Comparison of ENCODE assay signal across 15 cellular contexts in the genomic region with DNA sequence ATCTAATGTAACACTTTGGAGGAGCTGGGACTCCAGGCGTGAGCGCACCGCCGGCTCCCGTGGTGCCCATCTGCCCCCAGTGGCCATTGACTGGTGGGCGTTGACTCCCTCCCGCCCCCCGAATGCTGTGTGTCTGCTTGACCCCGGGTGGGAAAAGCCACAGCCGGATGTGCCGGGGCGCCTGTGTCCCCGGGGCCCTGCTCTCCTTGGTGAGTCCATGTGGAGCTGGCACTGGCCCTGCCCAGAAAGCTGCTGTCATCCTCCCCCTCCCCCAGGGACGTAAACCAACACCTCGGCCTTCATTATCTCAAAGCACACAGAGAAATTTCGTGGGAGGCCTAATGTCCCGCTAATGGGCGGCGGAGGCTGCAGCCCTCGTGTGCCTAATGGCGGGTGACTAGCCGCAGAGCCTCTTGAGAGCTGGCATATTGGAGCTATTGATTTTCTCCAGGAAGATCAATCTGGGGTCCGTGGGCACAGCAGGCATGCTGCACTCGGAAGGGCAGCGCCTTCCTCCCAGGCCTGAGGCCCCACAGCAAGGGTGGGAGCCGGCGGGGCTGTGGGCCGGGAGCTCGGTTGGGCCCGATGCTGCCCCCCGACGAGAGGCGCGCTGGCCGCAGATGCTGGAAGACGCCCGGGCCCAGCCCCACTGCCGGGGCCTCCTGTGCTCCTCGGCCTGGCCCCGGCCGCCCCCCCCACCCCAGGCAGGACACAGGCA. TPM values are rescaled to one million over a fixed set of nuclear protein-coding genes. Genes with fewer than 3 reads are reported as not detected.
DNase-seq lines count a peak whose midpoint lies in the region; FAIRE-seq and TF ChIP-seq lines count a peak whose summit lies in the region.
"Had no signal": no experiment of that assay in that cellular context is flagged by ENCODE, and none has a peak within 500 bp of the region (broad histone marks: within the 10 kb centered on the region; RNA-seq: fewer than 3 reads in every experiment).

No MANE protein-coding gene starts in this region.

- H2BK120ac ChIP-seq in H1 (replicated peaks; ENCODE audit: low read depth, low read length) = no peak overlapping the region

- H4K5ac ChIP-seq in H1 (ENCODE audit: insufficient read length, low read depth, low read length) = no peak overlapping the region

- TF ChIP-seq CTCF in H1 (IDR thresholded peaks at IDR 0.05; ENCODE audit: control extremely low read depth in 1 of 3, insufficient read depth in 1 of 3, low read depth in 1 of 3, low read length in 3 of 3) = peak in 2 of 3 experiments; percentile 28 to 45; a peak in 2 of 4 replicates
- no peak for TF ChIP-seq CTCF in stomach (IDR thresholded peaks at IDR 0.05)

- H3K4ac ChIP-seq in H1 (replicated peaks; ENCODE audit: insufficient read length, low read depth, low read length) = no peak overlapping the region

- H2AK5ac ChIP-seq in H1 (ENCODE audit: low read depth, low read length) = no peak overlapping the region

- no peak overlapping the region for H3K56ac ChIP-seq in H1 (replicated peaks; ENCODE audit: insufficient read length, low read depth, low read length)

- no peaks in the 10 kb centered on the region for H3K27me3 ChIP-seq in H1 (replicated peaks in 1 of 4; ENCODE audit: control insufficient read depth in 3 of 4, extremely low read depth in 1 of 4, insufficient read depth in 3 of 4, low read length in 3 of 4)
- H3K27me3 ChIP-seq in stomach = peaks cover 0 to 4% (median 0%) of the 10 kb centered on the region in 3 donors

- H3K27ac ChIP-seq in H1 (ENCODE audit: low read depth, low read length) = no peak overlapping the region
- no peak overlapping the region for H3K27ac ChIP-seq in stomach
- H3K27ac ChIP-seq: C4-2B had no signal

- no peaks in the 10 kb centered on the region for H3K79me1 ChIP-seq in H1 (ENCODE audit: low read depth, low read length)

- peak overlapping the region; percentile 84 for H4K8ac ChIP-seq in H1 (ENCODE audit: extremely low read depth, insufficient read depth, low read length)

- POLR2A ChIA-PET in H1 (lab: Charles Lee; ENCODE audit: partially characterized antibody) = interaction anchor here (0.7 to 4.3 kb wide), 6 partner anchors 12 to 95 kb away, joined by 3 to 22 read pairs (median 4); partner anchors contain the start of gene UNKL

- H3K23ac ChIP-seq in H1 (ENCODE audit: insufficient read length) = no peak overlapping the region

- H2BK12ac ChIP-seq in H1 (ENCODE audit: low read depth, low read length) = 0 out of 2 replicates have a peak overlapping the region, but pooled peaks have one; percentile 7

- TF ChIP-seq POLR2A in H1 (IDR thresholded peaks at IDR 0.05; ENCODE audit: control extremely low read depth in 1 of 2, low read depth in 2 of 2, low read length in 2 of 2) = no peak
- no peak for TF ChIP-seq POLR2A in stomach (IDR thresholded peaks at IDR 0.05)

- FAIRE-seq in H1 (lab: Jason Lieb, UNC) = no peak
- FAIRE-seq: bronchial epithelial cell had no signal

- 92% methylated on average over 33 of the region's 41 CpGs; no CpG with 5 or more reads in 1 of the 2 experiments for WGBS in H1 (ENCODE audit: extremely low coverage in 1 of 2, insufficient coverage in 1 of 2, insufficient read length in 1 of 2, insufficient replicate concordance in 2 of 2, low coverage in 1 of 2, low lambda C conversion rate in 2 of 2, missing lambda C conversion rate in 1 of 2), 2 experiments
- 63 to 78% (median 69%) methylated on average over 15 to 41 of the region's 41 CpGs for WGBS in stomach, 5 donors

- no peaks in the 10 kb centered on the region for H3K79me2 ChIP-seq in H1 (ENCODE audit: control insufficient read depth in 1 of 2, insufficient read depth in 2 of 2, low read length in 2 of 2)

- H2BK15ac ChIP-seq in H1 (ENCODE audit: low read length) = no peak overlapping the region

- CTCF ChIA-PET in H1 (lab: Charles Lee; ENCODE audit: partially characterized antibody) = interaction anchor here (1.2 to 3.9 kb wide), 10 partner anchors 12 to 126 kb away, joined by 3 to 30 read pairs (median 4); partner anchors contain the start of gene CCDC154

- H3K4me3 ChIP-seq in H1 (ENCODE audit: extremely low read depth in 1 of 4, insufficient read depth in 2 of 4, low read depth in 3 of 4, low read length in 4 of 4) = no peak overlapping the region
- H3K4me3 ChIP-seq in stomach = no peak overlapping the region

- no peak for TF ChIP-seq EP300 in H1 (IDR thresholded peaks at IDR 0.05; ENCODE audit: borderline replicate concordance in 1 of 2, low read depth in 2 of 2, low read length in 2 of 2)
- TF ChIP-seq EP300 in stomach (IDR thresholded peaks at IDR 0.05) = no peak

- H2BK5ac ChIP-seq in H1 (ENCODE audit: low read depth, low read length) = peak overlapping the region; percentile 60; the same call in 1 of the 2 replicates

- no peaks in the 10 kb centered on the region for H3K23me2 ChIP-seq in H1 (ENCODE audit: low read depth, low read length)

- no peak overlapping the region for H3K18ac ChIP-seq in H1 (ENCODE audit: extremely low read depth, low read length)

- no peak overlapping the region for H2BK20ac ChIP-seq in H1 (ENCODE audit: low read length)

- peak in 1 of 2 experiments; percentile 24; a peak in 1 of 4 replicates for TF ChIP-seq RAD21 in H1 (IDR thresholded peaks at IDR 0.05 in 1 of 2, conservative IDR thresholded peaks at IDR 0.05 in 1 of 2; ENCODE audit: low read depth in 2 of 2, low read length in 2 of 2)

- H3K36me3 ChIP-seq in H1 (ENCODE audit: control insufficient read depth in 2 of 4, insufficient read depth in 4 of 4, low read length in 3 of 4) (no peaks in the 10 kb centered on the region), stomach (no peaks in the 10 kb centered on the region)

- H3K14ac ChIP-seq in H1 (ENCODE audit: insufficient read length) = no peak overlapping the region

- H2AFZ ChIP-seq in H1 (ENCODE audit: low read length) = no peak overlapping the region

- DNase-seq in DMS153 (lab: John Stamatoyannopoulos, UW) (peak; percentile 56), NCI-H1092 (lab: John Stamatoyannopoulos, UW) (peak; percentile 86), H1 (ENCODE audit: low read depth in 1 of 2, low spot score in 2 of 2) (peak in 1 of 2 experiments; percentile 50), stomach (no peak), CD1c-positive myeloid dendritic cell (ENCODE audit: extremely low spot score) (no peak)
- DNase-seq in stimulated activated naive CD4-positive, alpha-beta T cell treated with Interleukin-2 at 50 U/mL for 16 hours (lab: John Stamatoyannopoulos, UW) = no peak
- DNase-seq: activated CD4-positive, alpha-beta T cell treated with anti-CD3 and anti-CD28 coated beads, Interleukin-2, amount 50 U/mL, for 4 hours; activated effector memory CD4-positive, alpha-beta T cell treated with Interleukin-2 at 50 U/mL for 16 hours; naive thymus-derived CD8-positive, alpha-beta T cell; NCI-H1048; OCI-M1; T-helper 1 cell had no signal

- H3K9me3 ChIP-seq in H1 (ENCODE audit: insufficient read depth in 2 of 2, low read depth in 1 of 2, low read length in 1 of 2) (no peaks in the 10 kb centered on the region), stomach (no peaks in the 10 kb centered on the region)

- H3K4me1 ChIP-seq in H1 (replicated peaks in 1 of 4; ENCODE audit: control insufficient read depth in 3 of 4, insufficient read depth in 4 of 4, low read length in 3 of 4) = no peaks in the 10 kb centered on the region; a peak in 2 of 7 replicates
- peaks cover 16 to 40% (median 37%) of the 10 kb centered on the region in 4 donors for H3K4me1 ChIP-seq in stomach

- intact Hi-C loops in stomach (cut with DNase I; ENCODE audit: low total_unique reads) = no loop called here

- no peak overlapping the region for H3K9ac ChIP-seq in H1 (replicated peaks in 1 of 4; ENCODE audit: extremely low read depth in 1 of 4, low read depth in 3 of 4, low read length in 3 of 4)

- no peaks in the 10 kb centered on the region for H4K20me1 ChIP-seq in H1 (replicated peaks in 1 of 2; ENCODE audit: control insufficient read depth in 1 of 2, insufficient read depth in 2 of 2, low read length in 2 of 2)

- no peak overlapping the region for H3K4me2 ChIP-seq in H1 (ENCODE audit: insufficient read depth in 1 of 2, low read depth in 2 of 2, low read length in 2 of 2)

- H4K91ac ChIP-seq in H1 (replicated peaks; ENCODE audit: insufficient read length, low read length) = no peak overlapping the region

RNA-seq across cellular contexts. Expression of gene PERCC1, which starts 4.0 kb away (rescaled TPM):
- not detected in 2 replicates for total RNA-seq in H1 (2021; fragmentation: NEBNext Ultra II Directional; extraction: Animal tissue kit (Norgen Biotek cat#: 25700))
- polyA plus RNA-seq in H1 (2011; rRNA removed) (not detected in 2 replicates), stomach (1 to 10 TPM in 1 of 3 donors, not detected in 2; 3.3 TPM)
- not detected for polyA plus RNA-seq in H1 (2011; cell fraction: cytosol; rRNA removed)
- polyA plus RNA-seq in H1 (2011; cell fraction: nucleus; rRNA removed) = not detected
- not detected in 4 replicates for polyA plus RNA-seq in H1 (2012, experiment 1 of 2)
- polyA plus RNA-seq in H1 (2012, experiment 2 of 2) = not detected
- polyA plus RNA-seq in H1 (2013, experiment 1 of 2) = not detected
- polyA plus RNA-seq in H1 (2013, experiment 2 of 2) = not detected
- not detected in 2 replicates for polyA minus RNA-seq in H1 (2011; rRNA and poly(A)+ RNA removed)
- polyA minus RNA-seq in H1 (2011; cell fraction: cytosol; rRNA and poly(A)+ RNA removed) = not detected
- not detected for polyA minus RNA-seq in H1 (2011; cell fraction: nucleus; rRNA and poly(A)+ RNA removed)
- 10 to 100 TPM in 1 of 5 donors, 1 to 10 TPM in 1, not detected in 3; 2.0 to 21.4 TPM for total RNA-seq in stomach
- total RNA-seq: bronchial epithelial cell, HT1080 had no signal

RNA-seq across cellular contexts. Expression of gene UQCC4, which starts 6.3 kb away (rescaled TPM):
- 13.4 and 14.9 TPM in 2 replicates for total RNA-seq in H1 (2021; fragmentation: NEBNext Ultra II Directional; extraction: Animal tissue kit (Norgen Biotek cat#: 25700))
- 33.8 and 35.0 TPM in 2 replicates for polyA plus RNA-seq in H1 (2011; rRNA removed)
- 31.5 TPM for polyA plus RNA-seq in H1 (2011; cell fraction: cytosol; rRNA removed)
- 22.3 TPM for polyA plus RNA-seq in H1 (2011; cell fraction: nucleus; rRNA removed)
- 15.3 to 20.8 TPM (median 19.9 TPM) in 4 replicates for polyA plus RNA-seq in H1 (2012, experiment 1 of 2)
- 16.5 TPM for polyA plus RNA-seq in H1 (2012, experiment 2 of 2)
- 18.8 TPM for polyA plus RNA-seq in H1 (2013, experiment 1 of 2)
- 20.4 TPM for polyA plus RNA-seq in H1 (2013, experiment 2 of 2)
- polyA minus RNA-seq in H1 (2011; rRNA and poly(A)+ RNA removed) = 7.0 and 7.6 TPM in 2 replicates
- polyA minus RNA-seq in H1 (2011; cell fraction: cytosol; rRNA and poly(A)+ RNA removed) = 8.1 TPM
- 13.3 TPM for polyA minus RNA-seq in H1 (2011; cell fraction: nucleus; rRNA and poly(A)+ RNA removed)
- 10 to 100 TPM in 2 of 5 donors, 1 to 10 TPM in 1, not detected in 2; 3.3 to 21.1 (median 16.3) TPM for total RNA-seq in stomach
- polyA plus RNA-seq in stomach = 10 to 100 TPM; 21.0 to 22.8 (median 21.2) TPM

RNA-seq across cellular contexts. Expression of gene UNKL, which starts 12.4 kb away (rescaled TPM):
- total RNA-seq in H1 (2021; fragmentation: NEBNext Ultra II Directional; extraction: Animal tissue kit (Norgen Biotek cat#: 25700)) = 31.8 and 32.1 TPM in 2 replicates
- 25.1 and 32.0 TPM in 2 replicates for polyA plus RNA-seq in H1 (2011; rRNA removed)
- 32.1 TPM for polyA plus RNA-seq in H1 (2011; cell fraction: cytosol; rRNA removed)
- 126 TPM for polyA plus RNA-seq in H1 (2011; cell fraction: nucleus; rRNA removed)
- polyA plus RNA-seq in H1 (2012, experiment 1 of 2) = 11.6 to 23.0 TPM (median 17.3 TPM) in 4 replicates
- 8.4 TPM for polyA plus RNA-seq in H1 (2012, experiment 2 of 2)
- 15.8 TPM for polyA plus RNA-seq in H1 (2013, experiment 1 of 2)
- 13.7 TPM for polyA plus RNA-seq in H1 (2013, experiment 2 of 2)
- 7.3 and 13.6 TPM in 2 replicates for polyA minus RNA-seq in H1 (2011; rRNA and poly(A)+ RNA removed)
- 30.1 TPM for polyA minus RNA-seq in H1 (2011; cell fraction: cytosol; rRNA and poly(A)+ RNA removed)
- polyA minus RNA-seq in H1 (2011; cell fraction: nucleus; rRNA and poly(A)+ RNA removed) = 31.8 TPM
- 10 to 100 TPM; 13.6 to 75.0 (median 50.2) TPM for total RNA-seq in stomach
- 1 to 10 TPM; 4.8 to 5.5 (median 5.0) TPM for polyA plus RNA-seq in stomach

RNA-seq across cellular contexts. Expression of gene CCDC154, which starts 17.5 kb away (rescaled TPM):
- 0.88 and 1.3 TPM in 2 replicates for total RNA-seq in H1 (2021; fragmentation: NEBNext Ultra II Directional; extraction: Animal tissue kit (Norgen Biotek cat#: 25700))
- polyA plus RNA-seq in H1 (2011; rRNA removed) = 0.15 and 0.58 TPM in 2 replicates
- 0.56 TPM for polyA plus RNA-seq in H1 (2011; cell fraction: cytosol; rRNA removed)
- 2.4 TPM for polyA plus RNA-seq in H1 (2011; cell fraction: nucleus; rRNA removed)
- polyA plus RNA-seq in H1 (2012, experiment 1 of 2) = 0.43 to 1.3 TPM (median 0.79 TPM) in 4 replicates
- 0.05 TPM for polyA plus RNA-seq in H1 (2012, experiment 2 of 2)
- 0.16 TPM for polyA plus RNA-seq in H1 (2013, experiment 1 of 2)
- polyA plus RNA-seq in H1 (2013, experiment 2 of 2) = 0.13 TPM
- polyA minus RNA-seq in H1 (2011; rRNA and poly(A)+ RNA removed) = not detected in 2 replicates
- polyA minus RNA-seq in H1 (2011; cell fraction: cytosol; rRNA and poly(A)+ RNA removed) = not detected
- not detected for polyA minus RNA-seq in H1 (2011; cell fraction: nucleus; rRNA and poly(A)+ RNA removed)
- not detected for total RNA-seq in stomach
- 1 to 10 TPM in 2 of 3 donors, under 1 TPM in 1; 0.31 to 4.5 (median 3.1) TPM for polyA plus RNA-seq in stomach
- polyA plus RNA-seq: naive thymus-derived CD8-positive, alpha-beta T cell had no signal

RNA-seq across cellular contexts. Expression of gene CLCN7, which starts 47.9 kb away (rescaled TPM):
- total RNA-seq in H1 (2021; fragmentation: NEBNext Ultra II Directional; extraction: Animal tissue kit (Norgen Biotek cat#: 25700)) = 76.5 and 81.5 TPM in 2 replicates
- polyA plus RNA-seq in H1 (2011; rRNA removed) (38.6 and 79.6 TPM in 2 replicates), stomach (10 to 100 TPM in 2 of 3 donors, 1 to 10 TPM in 1; 8.7 to 36.5 (median 27.3) TPM)
- 41.1 TPM for polyA plus RNA-seq in H1 (2011; cell fraction: cytosol; rRNA removed)
- polyA plus RNA-seq in H1 (2011; cell fraction: nucleus; rRNA removed) = 372 TPM
- polyA plus RNA-seq in H1 (2012, experiment 1 of 2) = 64.4 to 95.0 TPM (median 79.5 TPM) in 4 replicates
- 57.4 TPM for polyA plus RNA-seq in H1 (2012, experiment 2 of 2)
- 61.1 TPM for polyA plus RNA-seq in H1 (2013, experiment 1 of 2)
- polyA plus RNA-seq in H1 (2013, experiment 2 of 2) = 57.1 TPM
- 30.3 and 38.3 TPM in 2 replicates for polyA minus RNA-seq in H1 (2011; rRNA and poly(A)+ RNA removed)
- polyA minus RNA-seq in H1 (2011; cell fraction: cytosol; rRNA and poly(A)+ RNA removed) = 33.2 TPM
- polyA minus RNA-seq in H1 (2011; cell fraction: nucleus; rRNA and poly(A)+ RNA removed) = 76.7 TPM
- 100 to 1,000 TPM in 2 of 5 donors, 10 to 100 TPM in 3; 47.2 to 489 (median 69.1) TPM for total RNA-seq in stomach

Comparison
In these comparisons a context has a peak if more than half of its experiments do, and no peak if none do; other contexts are left out.
1. DNase-seq: peak in DMS153 (single experiment) and NCI-H1092 (single experiment); none in stimulated activated naive CD4-positive, alpha-beta T cell treated with Interleukin-2 at 50 U/mL for 16 hours (single experiment), stomach (single experiment) and CD1c-positive myeloid dendritic cell (single experiment).
2. CTCF ChIP-seq: peak in H1 (2 of 3); none in stomach (0 of 7).